ENCODE assay signal across 8 cellular contexts in genomic region chr14:92122761-92123160, GRCh38. TPM values are rescaled to one million over a fixed set of nuclear protein-coding genes. Genes with fewer than 3 reads are reported as not detected.
DNase-seq lines count a peak whose midpoint lies in the region; ATAC-seq and TF ChIP-seq lines count a peak whose summit lies in the region.

No MANE protein-coding gene starts in this region.

- intact Hi-C loops in breast epithelium (cut with DNase I; ENCODE audit: low total_unique reads), result no loop called here

- H3K27ac Mint-ChIP-seq in mesothelial cell of epicardium, result peak overlapping the region; percentile 100

- CTCF ChIA-PET in AG04449 (lab: Yijun Ruan, JAX), result interaction anchor here (0.7 to 11.2 kb wide), 6 partner anchors 8 to 559 kb away, joined by 3 to 164 read pairs (median 4); partner anchors contain the start of gene ATXN3

- peaks cover 24% of the 10 kb centered on the region for H3K4me1 Mint-ChIP-seq in mesothelial cell of epicardium

- no peaks in the 10 kb centered on the region for H3K9me3 Mint-ChIP-seq in mesothelial cell of epicardium

- H3K27ac ChIP-seq in HL-60 (replicated peaks) (peak overlapping the region; percentile 99), breast epithelium (peak overlapping the region in 1 of 2 donors; percentile 92)

- no peaks in the 10 kb centered on the region for H3K27me3 Mint-ChIP-seq in mesothelial cell of epicardium (ENCODE audit: low read depth)

- no peak for ATAC-seq in GM18870 (IDR thresholded peaks at IDR 0.05; ENCODE audit: unreplicated experiment)

- POLR2A ChIA-PET in AG04449 (lab: Yijun Ruan, JAX), result interaction anchor here (0.5 to 2.5 kb wide), 2 partner anchors 12 to 1070 kb away, joined by 3 to 10 read pairs; no protein-coding TSS in a partner anchor

- H3K36me3 ChIP-seq in breast epithelium, result no peaks in the 10 kb centered on the region

- peak overlapping the region; percentile 98 for H3K4me3 ChIP-seq in AG04449 (ENCODE audit: low read depth, low read length)
- peak overlapping the region; percentile 81 for H3K4me3 ChIP-seq in HL-60 (replicated peaks; ENCODE audit: insufficient read depth, low read length)
- H3K4me3 ChIP-seq in breast epithelium, result peak overlapping the region; percentile 88 to 97 (median 96)

- peak overlapping the region; percentile 100 for H3K4me3 Mint-ChIP-seq in mesothelial cell of epicardium

- no peaks in the 10 kb centered on the region for H3K27me3 ChIP-seq in HL-60 (ENCODE audit: insufficient read depth, poor library complexity, severe bottlenecking)
- H3K27me3 ChIP-seq in breast epithelium, result no peaks in the 10 kb centered on the region

- TF ChIP-seq CTCF in AG04449 (IDR thresholded peaks at IDR 0.05; ENCODE audit: insufficient read depth, low read length, missing control alignments), result no peak
- no peak for TF ChIP-seq CTCF in HL-60 (IDR thresholded peaks at IDR 0.05; ENCODE audit: insufficient read depth, low read length)
- no peak for TF ChIP-seq CTCF in breast epithelium (IDR thresholded peaks at IDR 0.05)
- no peak for TF ChIP-seq CTCF in mesothelial cell of epicardium (IDR thresholded peaks at IDR 0.05; ENCODE audit: unreplicated experiment)

- DNase-seq in AG04449 (ENCODE audit: low read depth, low spot score) (no peak), HL-60 (ENCODE audit: low read depth in 1 of 2, low spot score in 1 of 2) (no peak), breast epithelium (ENCODE audit: low spot score in 2 of 2) (no peak), mesothelial cell of epicardium (ENCODE audit: low spot score in 2 of 2, unreplicated experiment in 2 of 2) (no peak), amniotic stem cell (lab: John Stamatoyannopoulos, UW) (no peak), DMS153 treated with DMSO at 0.1 percent for 48 hours (lab: John Stamatoyannopoulos, UW; ENCODE audit: unreplicated experiment) (no peak)
- no peak for DNase-seq in activated effector memory CD4-positive, alpha-beta T cell treated with Interleukin-2 at 50 U/mL for 16 hours

- peaks cover 13% of the 10 kb centered on the region for H3K36me3 Mint-ChIP-seq in mesothelial cell of epicardium

- no peaks in the 10 kb centered on the region for H3K4me1 ChIP-seq in breast epithelium

- no peaks in the 10 kb centered on the region for H3K9me3 ChIP-seq in breast epithelium

- no peak for TF ChIP-seq POLR2A in breast epithelium (IDR thresholded peaks at IDR 0.05)

RNA-seq across cellular contexts. Expression of gene CPSF2, which starts 1.0 kb away (rescaled TPM):
- 10 to 100 TPM; 20.0 to 38.2 (median 34.9) TPM for total RNA-seq in breast epithelium
- 58.1 to 60.7 TPM (median 58.9 TPM) in 3 replicates for total RNA-seq in mesothelial cell of epicardium

RNA-seq across cellular contexts. Expression of gene NDUFB1, which starts 1.3 kb away (rescaled TPM):
- total RNA-seq in breast epithelium (100 to 1,000 TPM; 211 to 256 (median 225) TPM), mesothelial cell of epicardium (97.4 to 103 TPM (median 97.9 TPM) in 3 replicates)

RNA-seq across cellular contexts. Expression of gene ATXN3, which starts 16.4 kb away (rescaled TPM):
- total RNA-seq in breast epithelium (10 to 100 TPM; 36.2 to 46.7 (median 36.7) TPM), mesothelial cell of epicardium (32.4 to 33.6 TPM (median 33.5 TPM) in 3 replicates)
